Comparison of ENCODE assay signal across 8 cellular contexts in genomic region chr12:124921200-124922008, GRCh38. TPM values are rescaled to one million over a fixed set of nuclear protein-coding genes. Genes with fewer than 3 reads are reported as not detected.
DNase-seq lines count a peak whose midpoint lies in the region; ATAC-seq and TF ChIP-seq lines count a peak whose summit lies in the region.

No MANE protein-coding gene starts in this region.

- H3K27me3 Mint-ChIP-seq in T-cell = no peaks in the 10 kb centered on the region

- peak overlapping the region in 1 of 2 donors; percentile 41 for H3K9ac ChIP-seq in liver (ENCODE audit: low read depth in 1 of 2, low read length in 2 of 2)

- POLR2A ChIA-PET in T-cell (lab: Charles Lee) = interaction anchor here in 1 of 2 donors (0.6 kb wide), 1 partner anchor 983 kb away, joined by 3 read pairs; no protein-coding TSS in a partner anchor

- peaks cover 62 to 69% (median 64%) of the 10 kb centered on the region in 3 donors for H3K4me1 Mint-ChIP-seq in T-cell

- peak overlapping the region; percentile 58 to 73 for H3K27ac ChIP-seq in liver (ENCODE audit: low read depth in 1 of 2, low read length in 2 of 2)

- H3K4me3 Mint-ChIP-seq in T-cell = peak overlapping the region; percentile 49 to 99 (median 74)

- CTCF ChIA-PET in T-cell (lab: Charles Lee) = interaction anchor here in 1 of 2 donors (1.2 to 2.4 kb wide), 3 partner anchors 10 to 19 kb away, joined by 3 to 24 read pairs (median 13); no protein-coding TSS in a partner anchor

- no peak for TF ChIP-seq CTCF in liver (IDR thresholded peaks at IDR 0.05; ENCODE audit: low read depth, low read length, missing input control)

- TF ChIP-seq RAD21 in liver (IDR thresholded peaks at IDR 0.05) = no peak

- H3K27me3 ChIP-seq in liver (ENCODE audit: control insufficient read depth in 4 of 4, insufficient read depth in 4 of 4, low read length in 3 of 4) = no peaks in the 10 kb centered on the region

- peak overlapping the region; percentile 99 for H3K27ac Mint-ChIP-seq in T-cell

- H3K4me1 ChIP-seq in liver (ENCODE audit: control insufficient read depth in 4 of 4, insufficient read depth in 4 of 4, low read length in 3 of 4) = peaks cover 3 to 22% (median 6%) of the 10 kb centered on the region in 4 donors

- H3K4me3 ChIP-seq in liver (ENCODE audit: low read depth in 1 of 3, low read length in 3 of 3) = no peak overlapping the region

- peak; percentile 24 to 67 (median 52) for DNase-seq in T-cell
- peak; percentile 68 for DNase-seq in central memory CD4-positive, alpha-beta T cell
- DNase-seq in stimulated activated CD8-positive, alpha-beta memory T cell treated with anti-CD3 and anti-CD28 coated beads, Interleukin-15, amount 100 ng/mL, for 48 hours (ENCODE audit: low read depth in 2 of 2) = peak; percentile 82 to 86
- no peak for DNase-seq in NCI-H2196 treated with DMSO at 0.1 percent for 48 hours (lab: John Stamatoyannopoulos, UW; ENCODE audit: unreplicated experiment)
- DNase-seq in NCI-H187 treated with DMSO at 0.1 percent for 48 hours (lab: John Stamatoyannopoulos, UW) = no peak

- ATAC-seq in GM18870 (IDR thresholded peaks at IDR 0.05; ENCODE audit: unreplicated experiment) (peak; percentile 35), HG03045 (IDR thresholded peaks at IDR 0.05; ENCODE audit: unreplicated experiment) (peak; percentile 50), T-cell (replicated peaks in 1 of 4) (peak in 3 of 4 experiments; percentile 6 to 25 (median 20))

- no peaks in the 10 kb centered on the region for H3K36me3 Mint-ChIP-seq in T-cell

- H3K36me3 ChIP-seq in liver (ENCODE audit: control insufficient read depth in 4 of 4, insufficient read depth in 3 of 4, low read depth in 1 of 4, low read length in 3 of 4) = no peaks in the 10 kb centered on the region

- WGBS in liver = 35% methylated on average over 16 of the region's 16 CpGs

- no peaks in the 10 kb centered on the region for H3K9me3 ChIP-seq in liver (ENCODE audit: control insufficient read depth in 4 of 4, low read length in 3 of 4)

- no peaks in the 10 kb centered on the region for H3K9me3 Mint-ChIP-seq in T-cell

TF ChIP-seq in liver, 16 proteins besides CTCF, POLR2A, EP300 and RAD21:
- TF ChIP-seq YY1 (IDR thresholded peaks at IDR 0.05) (peak; percentile 37), TAF1 (conservative IDR thresholded peaks at IDR 0.05) (no peak), ATF3 (IDR thresholded peaks at IDR 0.05) (peak; percentile 100), RXRA (IDR thresholded peaks at IDR 0.05) (peak; percentile 14 to 31), REST (IDR thresholded peaks at IDR 0.05) (no peak), FOXA2 (IDR thresholded peaks at IDR 0.05) (peak; percentile 27), MAX (IDR thresholded peaks at IDR 0.05) (peak; percentile 92), HNF4A (conservative IDR thresholded peaks at IDR 0.05) (no peak), JUND (IDR thresholded peaks at IDR 0.05) (peak in 1 of 2 donors; percentile 62)

RNA-seq across cellular contexts. Expression of gene UBC, which starts 7.0 kb away (rescaled TPM):
- total RNA-seq in T-cell (1,000 to 10,000 TPM in 2 of 5 donors, 100 to 1,000 TPM in 3; 786 to 1,410 (median 885) TPM), liver (100 to 1,000 TPM; 503 to 624 TPM)
- polyA plus RNA-seq in liver = 100 to 1,000 TPM; 385 to 434 TPM

RNA-seq across cellular contexts. Expression of gene SCARB1, which starts 57.7 kb away (rescaled TPM):
- total RNA-seq in T-cell (1 to 10 TPM; 3.1 to 5.6 (median 4.5) TPM), liver (100 to 1,000 TPM in 1 of 2 donors, 10 to 100 TPM in 1; 85.3 to 169 TPM)
- 100 to 1,000 TPM; 112 to 289 TPM for polyA plus RNA-seq in liver

Comparison
In these comparisons a context has a peak if more than half of its experiments do, and no peak if none do; other contexts are left out.
1. DNase-seq: peak in T-cell (34 of 34), central memory CD4-positive, alpha-beta T cell (single experiment) and stimulated activated CD8-positive, alpha-beta memory T cell treated with anti-CD3 and anti-CD28 coated beads, Interleukin-15, amount 100 ng/mL, for 48 hours (2 of 2); none in NCI-H2196 treated with DMSO at 0.1 percent for 48 hours (single experiment) and NCI-H187 treated with DMSO at 0.1 percent for 48 hours (single experiment).
2. RNA of gene SCARB1, which starts 57.7 kb away (total RNA-seq): 85.3 to 169 TPM in liver; 3.1 to 5.6 TPM in T-cell; every median in the first group is over 10 times any median in the second.
3. Peak in every context shown above with its lines, with median percentiles within 50 percentile points of each other: ATAC-seq.